Comparison of ENCODE assay signal across 1 cellular context in the genomic region with DNA sequence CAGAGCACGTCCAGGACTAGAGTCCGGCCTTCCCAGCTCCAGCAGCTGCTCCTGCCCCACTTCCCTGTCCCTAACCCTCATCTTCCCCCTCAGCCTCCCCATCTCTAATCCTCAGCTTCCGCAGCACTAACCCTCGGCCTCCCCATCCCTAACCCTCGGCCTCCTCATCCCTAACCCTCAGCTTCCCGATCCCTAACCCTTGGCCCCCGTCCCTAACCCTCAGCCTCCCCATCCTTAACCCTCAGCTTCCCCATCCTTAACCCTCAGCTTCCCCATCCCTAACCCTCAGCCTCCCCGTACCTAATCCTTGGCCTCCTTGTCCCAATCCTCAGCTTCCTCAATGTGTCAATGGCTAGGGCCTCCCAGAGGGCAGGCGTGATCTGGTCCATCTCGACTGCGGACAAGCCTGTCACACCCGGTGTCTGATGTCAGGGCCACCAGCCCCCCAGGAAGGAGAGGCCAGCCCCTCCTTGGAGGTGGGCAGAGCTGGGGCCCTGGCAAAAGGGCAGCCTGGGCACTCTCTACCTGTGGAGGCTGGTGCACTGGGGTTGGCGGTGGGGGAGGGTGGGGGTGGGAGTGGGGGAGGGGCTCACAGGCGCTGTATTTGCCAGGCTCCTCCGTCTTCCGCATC.
TF ChIP-seq lines count a peak whose summit lies in the region.

No MANE protein-coding gene starts in this region.

TF ChIP-seq in H1, 55 proteins besides CTCF, POLR2A, EP300 and RAD21:
- peak; percentile 48; the same call in 1 of the 2 replicates for TF ChIP-seq POLR2AphosphoS5 (IDR thresholded peaks at IDR 0.05; ENCODE audit: low read depth, low read length)
- no peak for TF ChIP-seq JUND (IDR thresholded peaks at IDR 0.05; ENCODE audit: low read length)
TF ChIP-seq in H1: peak in this region for 1.
